Comparison of ENCODE assay signal across 24 cellular contexts in genomic region chr22:47411006-47411405, GRCh38.
"Had no signal": no experiment of that assay in that cellular context is flagged by ENCODE, and none has a peak within 500 bp of the region (broad histone marks: within the 10 kb centered on the region; RNA-seq: fewer than 3 reads in every experiment).

No MANE protein-coding gene starts in this region.

- H3K27me3 Mint-ChIP-seq: dendritic cell treated with granulocyte-macrophage colony-stimulating factor and Interleukin-4, amounts not matched to agents 40 ng/mL and 50 ng/mL, for 4 days had no signal

- H3K36me3 ChIP-seq: esophagus muscularis mucosa, gastroesophageal sphincter, heart left ventricle, lower lobe of right lung, prostate gland, right atrium auricular region, thoracic aorta, tibial nerve, vagina had no signal

- H3K4me1 Mint-ChIP-seq: natural killer cell; stimulated activated memory B cell treated with anti-CD40 and anti-IgM and Interleukin-4, amounts not matched to agents 10 μg/mL and 1 μg/mL and 100 μg/mL, for 72 hours had no signal

- H3K27ac ChIP-seq: esophagus muscularis mucosa, foreskin keratinocyte, gastroesophageal sphincter, heart left ventricle, hepatocyte, lower lobe of right lung, prostate gland, right atrium auricular region, thoracic aorta, tibial nerve, vagina had no signal

- H3K9me3 Mint-ChIP-seq: dendritic cell treated with granulocyte-macrophage colony-stimulating factor and Interleukin-4, amounts not matched to agents 40 ng/mL and 50 ng/mL, for 4 days; natural killer cell had no signal

- H3K27ac Mint-ChIP-seq: dendritic cell treated with granulocyte-macrophage colony-stimulating factor and Interleukin-4, amounts not matched to agents 40 ng/mL and 50 ng/mL, for 4 days; natural killer cell; stimulated activated memory B cell treated with anti-CD40 and anti-IgM and Interleukin-4, amounts not matched to agents 10 μg/mL and 1 μg/mL and 100 μg/mL, for 72 hours had no signal

- H3K36me3 Mint-ChIP-seq: natural killer cell; stimulated activated memory B cell treated with anti-CD40 and anti-IgM and Interleukin-4, amounts not matched to agents 10 μg/mL and 1 μg/mL and 100 μg/mL, for 72 hours had no signal

- H3K27me3 ChIP-seq: foreskin keratinocyte, hepatocyte, right atrium auricular region, tibial nerve, vagina had no signal

- H3K4me1 ChIP-seq: esophagus muscularis mucosa, foreskin keratinocyte, gastroesophageal sphincter, heart left ventricle, lower lobe of right lung, prostate gland, right atrium auricular region, tibial nerve, vagina had no signal

- DNase-seq: cerebellar nuclear complex; effector memory CD4-positive, alpha-beta T cell; foreskin keratinocyte; heart left ventricle; kidney glomerular epithelial cell; left colon; left ventricle myocardium superior; lower lobe of right lung; natural killer cell; stimulated activated CD4-positive, alpha-beta T cell treated with anti-CD3 and anti-CD28 coated beads, Interleukin-4, amount 100 ng/mL, for 4 hours; stimulated activated naive CD8-positive, alpha-beta T cell treated with anti-CD3 and anti-CD28 coated beads, Interleukin-15, Interleukin-2, amounts not matched to agents 100 U/mL and 50 U/mL, for 24 hours; substantia nigra had no signal

- H3K4me3 ChIP-seq: esophagus muscularis mucosa, gastroesophageal sphincter, heart left ventricle, hepatocyte, lower lobe of right lung, prostate gland, right atrium auricular region, smooth muscle cell, thoracic aorta, tibial nerve, vagina had no signal

- H3K9me3 ChIP-seq: esophagus muscularis mucosa, gastroesophageal sphincter, lower lobe of right lung, prostate gland, right atrium auricular region, thoracic aorta, tibial nerve, vagina had no signal

- H3K4me3 Mint-ChIP-seq: dendritic cell treated with granulocyte-macrophage colony-stimulating factor and Interleukin-4, amounts not matched to agents 40 ng/mL and 50 ng/mL, for 4 days; natural killer cell; stimulated activated memory B cell treated with anti-CD40 and anti-IgM and Interleukin-4, amounts not matched to agents 10 μg/mL and 1 μg/mL and 100 μg/mL, for 72 hours had no signal

- ATAC-seq: foreskin keratinocyte; gastroesophageal sphincter; heart left ventricle; left colon; left ventricle myocardium superior; lower lobe of right lung; natural killer cell; sciatic nerve; stimulated activated memory B cell treated with anti-CD40 and anti-IgM and Interleukin-4, amounts not matched to agents 10 μg/mL and 1 μg/mL and 100 μg/mL, for 72 hours; stimulated activated naive CD8-positive, alpha-beta T cell treated with anti-CD3 and anti-CD28 coated beads, Interleukin-15, Interleukin-2, amounts not matched to agents 100 U/mL and 50 U/mL, for 24 hours had no signal
